Comparison of ENCODE assay signal across 1 cellular context in genomic region chr22:23685205-23685784, GRCh38.
A peak's percentile ranks its signal among the peaks of the same experiment; 100 is the strongest.
TF ChIP-seq lines count a peak whose summit lies in the region.

No MANE protein-coding gene starts in this region.

TF ChIP-seq in IMR-90, 13 proteins besides CTCF, POLR2A, EP300 and RAD21:
- TF ChIP-seq MAFK (IDR thresholded peaks at IDR 0.05; ENCODE audit: low read depth, low read length) (0 out of 2 replicates have a peak, but pooled peaks have one; percentile 6), MAZ (IDR thresholded peaks at IDR 0.05; ENCODE audit: borderline replicate concordance, low read depth, low read length) (no peak)
TF ChIP-seq in IMR-90: peak in this region for 1.
